Comparison of ENCODE assay signal across 8 cellular contexts in genomic region chr5:150484964-150485769, GRCh38. TPM values are rescaled to one million over a fixed set of nuclear protein-coding genes. Genes with fewer than 3 reads are reported as not detected.
DNase-seq lines count a peak whose midpoint lies in the region; ATAC-seq, FAIRE-seq and TF ChIP-seq lines count a peak whose summit lies in the region.

No MANE protein-coding gene starts in this region.

- H3K9me3 ChIP-seq in iPS-18c (ENCODE audit: control insufficient read depth, insufficient read depth, low read length): no peaks in the 10 kb centered on the region

- TF ChIP-seq POLR2A in GM18505 (IDR thresholded peaks at IDR 0.05; ENCODE audit: borderline replicate concordance, extremely low read depth, insufficient read depth, insufficient read length): no peak

- no peak for FAIRE-seq in GM19239 (lab: Jason Lieb, UNC)

- peaks cover 15% of the 10 kb centered on the region for H3K27me3 Mint-ChIP-seq in activated CD8-positive, alpha-beta T cell treated with anti-CD3 and anti-CD28 coated beads, Interleukin-2, amount 10 ng/mL, durations not matched to agents 7 days and 5 days (ENCODE audit: low read depth)
- H3K27me3 Mint-ChIP-seq in stimulated activated naive B cell treated with anti-CD40 and anti-IgM and Interleukin-4, amounts not matched to agents 10 μg/mL and 1 μg/mL and 100 μg/mL, for 72 hours: peaks cover 0 to 3% of the 10 kb centered on the region in 2 donors

- CTCF ChIA-PET in activated CD8-positive, alpha-beta T cell treated with anti-CD3 and anti-CD28 coated beads, Interleukin-2, amount 10 ng/mL, durations not matched to agents 7 days and 5 days (lab: Charles Lee): interaction anchor here (1.1 kb wide), 1 partner anchor 26 kb away, joined by 3 read pairs; no protein-coding TSS in a partner anchor

- DNase-seq in NCI-H2171 treated with DMSO at 0.1 percent for 48 hours (lab: John Stamatoyannopoulos, UW): peak; percentile 24
- DNase-seq in NCI-H2171 (lab: John Stamatoyannopoulos, UW): no peak
- no peak for DNase-seq in activated CD8-positive, alpha-beta T cell treated with anti-CD3 and anti-CD28 coated beads, Interleukin-2, amount 10 ng/mL, durations not matched to agents 7 days and 5 days
- no peak for DNase-seq in stimulated activated naive B cell treated with anti-CD40 and anti-IgM and Interleukin-4, amounts not matched to agents 10 μg/mL and 1 μg/mL and 100 μg/mL, for 72 hours
- DNase-seq in GM19239 (ENCODE audit: insufficient read length, low spot score): no peak
- DNase-seq in NCI-H187 (lab: John Stamatoyannopoulos, UW): no peak

- ATAC-seq in activated CD8-positive, alpha-beta T cell treated with anti-CD3 and anti-CD28 coated beads, Interleukin-2, amount 10 ng/mL, durations not matched to agents 7 days and 5 days: no peak
- no peak for ATAC-seq in stimulated activated naive B cell treated with anti-CD40 and anti-IgM and Interleukin-4, amounts not matched to agents 10 μg/mL and 1 μg/mL and 100 μg/mL, for 72 hours (replicated peaks)
- ATAC-seq in GM18505 (IDR thresholded peaks at IDR 0.05; ENCODE audit: unreplicated experiment): no peak

- no peaks in the 10 kb centered on the region for H3K36me3 Mint-ChIP-seq in activated CD8-positive, alpha-beta T cell treated with anti-CD3 and anti-CD28 coated beads, Interleukin-2, amount 10 ng/mL, durations not matched to agents 7 days and 5 days (ENCODE audit: low read depth)
- no peaks in the 10 kb centered on the region for H3K36me3 Mint-ChIP-seq in stimulated activated naive B cell treated with anti-CD40 and anti-IgM and Interleukin-4, amounts not matched to agents 10 μg/mL and 1 μg/mL and 100 μg/mL, for 72 hours

- peaks cover 3% of the 10 kb centered on the region for H3K4me1 Mint-ChIP-seq in activated CD8-positive, alpha-beta T cell treated with anti-CD3 and anti-CD28 coated beads, Interleukin-2, amount 10 ng/mL, durations not matched to agents 7 days and 5 days (ENCODE audit: low read depth)
- peaks cover 27 to 38% of the 10 kb centered on the region in 2 donors for H3K4me1 Mint-ChIP-seq in stimulated activated naive B cell treated with anti-CD40 and anti-IgM and Interleukin-4, amounts not matched to agents 10 μg/mL and 1 μg/mL and 100 μg/mL, for 72 hours

- H3K4me3 Mint-ChIP-seq in activated CD8-positive, alpha-beta T cell treated with anti-CD3 and anti-CD28 coated beads, Interleukin-2, amount 10 ng/mL, durations not matched to agents 7 days and 5 days: peak overlapping the region; percentile 43
- peak overlapping the region; percentile 70 to 79 for H3K4me3 Mint-ChIP-seq in stimulated activated naive B cell treated with anti-CD40 and anti-IgM and Interleukin-4, amounts not matched to agents 10 μg/mL and 1 μg/mL and 100 μg/mL, for 72 hours

- H3K9me3 Mint-ChIP-seq in activated CD8-positive, alpha-beta T cell treated with anti-CD3 and anti-CD28 coated beads, Interleukin-2, amount 10 ng/mL, durations not matched to agents 7 days and 5 days (ENCODE audit: insufficient read depth): no peaks in the 10 kb centered on the region
- H3K9me3 Mint-ChIP-seq in stimulated activated naive B cell treated with anti-CD40 and anti-IgM and Interleukin-4, amounts not matched to agents 10 μg/mL and 1 μg/mL and 100 μg/mL, for 72 hours: no peaks in the 10 kb centered on the region

- POLR2A ChIA-PET in activated CD8-positive, alpha-beta T cell treated with anti-CD3 and anti-CD28 coated beads, Interleukin-2, amount 10 ng/mL, durations not matched to agents 7 days and 5 days (lab: Charles Lee): interaction anchor here (1.0 kb wide), 1 partner anchor 36 kb away, joined by 3 read pairs; no protein-coding TSS in a partner anchor

- peak overlapping the region; percentile 77 for H3K4me3 ChIP-seq in iPS-18c (ENCODE audit: insufficient read depth, low read depth, low read length)

- H3K27ac Mint-ChIP-seq in activated CD8-positive, alpha-beta T cell treated with anti-CD3 and anti-CD28 coated beads, Interleukin-2, amount 10 ng/mL, durations not matched to agents 7 days and 5 days: no peak overlapping the region
- H3K27ac Mint-ChIP-seq in stimulated activated naive B cell treated with anti-CD40 and anti-IgM and Interleukin-4, amounts not matched to agents 10 μg/mL and 1 μg/mL and 100 μg/mL, for 72 hours: peak overlapping the region; percentile 72

RNA-seq across cellular contexts. Expression of gene NDST1, which starts 22.8 kb away (rescaled TPM):
- total RNA-seq in activated CD8-positive, alpha-beta T cell treated with anti-CD3 and anti-CD28 coated beads, Interleukin-2, amount 10 ng/mL, durations not matched to agents 7 days and 5 days: under 1 TPM; 0.63 TPM

RNA-seq across cellular contexts. Expression of gene RPS14, which starts 35.6 kb away (rescaled TPM):
- total RNA-seq in activated CD8-positive, alpha-beta T cell treated with anti-CD3 and anti-CD28 coated beads, Interleukin-2, amount 10 ng/mL, durations not matched to agents 7 days and 5 days: 1,000 to 10,000 TPM; 2,046 to 2,123 TPM
